In genomic region chr10:124713679-124714298, GRCh38 we compare ENCODE assay signal across 1 cellular context.
TF ChIP-seq lines count a peak whose summit lies in the region.

No MANE protein-coding gene starts in this region.

TF ChIP-seq in WTC11, 78 proteins besides CTCF, POLR2A, EP300 and RAD21 (continued from another document):
- TF ChIP-seq RORB (CRISPR knock-in tag; IDR thresholded peaks at IDR 0.05) (no peak), ZNF263 (CRISPR knock-in tag; IDR thresholded peaks at IDR 0.05; ENCODE audit: low read depth) (no peak), ATF6 (CRISPR knock-in tag; IDR thresholded peaks at IDR 0.05) (no peak)
